Comparison of ENCODE assay signal across 23 cellular contexts in genomic region chr6:153373869-153374268, GRCh38.
"Had no signal": no experiment of that assay in that cellular context is flagged by ENCODE, and none has a peak within 500 bp of the region (broad histone marks: within the 10 kb centered on the region; RNA-seq: fewer than 3 reads in every experiment).

No MANE protein-coding gene starts in this region.

- H3K27ac ChIP-seq: KMS-11, SJCRH30 had no signal

- H3K36me3 ChIP-seq: SJCRH30 had no signal

- H3K4me2 ChIP-seq: KMS-11, SK-N-SH had no signal

- H3K27me3 Mint-ChIP-seq: activated CD4-positive, alpha-beta memory T cell treated with anti-CD3 and anti-CD28 coated beads for 36 hours; activated CD4-positive, alpha-beta T cell treated with anti-CD3 and anti-CD28 coated beads, Interleukin-2, amount 10 ng/mL, durations not matched to agents 7 days and 5 days; activated naive CD8-positive, alpha-beta T cell treated with anti-CD3 and anti-CD28 coated beads, Interleukin-2, amount 10 ng/mL, durations not matched to agents 7 days and 5 days; central memory CD8-positive, alpha-beta T cell had no signal

- H3K4me3 Mint-ChIP-seq: activated CD4-positive, alpha-beta memory T cell treated with anti-CD3 and anti-CD28 coated beads for 36 hours; activated CD4-positive, alpha-beta T cell treated with anti-CD3 and anti-CD28 coated beads, Interleukin-2, amount 10 ng/mL, durations not matched to agents 7 days and 5 days; activated naive CD8-positive, alpha-beta T cell treated with anti-CD3 and anti-CD28 coated beads, Interleukin-2, amount 10 ng/mL, durations not matched to agents 7 days and 5 days; central memory CD8-positive, alpha-beta T cell had no signal

- H3K4me3 ChIP-seq: SJCRH30 had no signal

- DNase-seq: activated CD4-positive, alpha-beta memory T cell treated with anti-CD3 and anti-CD28 coated beads for 36 hours; activated CD4-positive, alpha-beta T cell treated with anti-CD3 and anti-CD28 coated beads, Interleukin-2, amount 10 ng/mL, durations not matched to agents 7 days and 5 days; activated CD4-positive, CD25-positive, alpha-beta regulatory T cell treated with anti-CD3 and anti-CD28 coated beads, Interleukin-2, amount 50 U/mL, for 72 hours; activated CD8-positive, alpha-beta memory T cell treated with anti-CD3 and anti-CD28 coated beads for 24 hours; activated naive CD4-positive, alpha-beta T cell treated with anti-CD3 and anti-CD28 coated beads, Interleukin-2, amount 50 U/mL, for 16 hours; activated naive CD8-positive, alpha-beta T cell treated with anti-CD3 and anti-CD28 coated beads, Interleukin-2, amount 10 ng/mL, durations not matched to agents 7 days and 5 days; activated T-cell treated with anti-CD3 and anti-CD28 coated beads, Interleukin-2, amount 50 U/mL, for 48 hours; aorta; NCI-H1092; NCI-H1417; NCI-H1930; NCI-H2171; NCI-H2227 treated with DMSO at 0.1 percent for 48 hours; NCI-H446 treated with DMSO at 0.1 percent for 48 hours; NCI-H524 treated with DMSO at 0.1 percent for 48 hours; NCI-H774; RPMI8226; SJCRH30; SK-N-SH had no signal

- H3K9me2 ChIP-seq: SK-N-SH had no signal

- H3K9ac ChIP-seq: KMS-11, SK-N-SH had no signal

- H3K9me3 ChIP-seq: SJCRH30, SK-N-SH had no signal

- H3K27me3 ChIP-seq: SJCRH30 had no signal

- H3K9me3 Mint-ChIP-seq: activated CD4-positive, alpha-beta memory T cell treated with anti-CD3 and anti-CD28 coated beads for 36 hours; activated CD4-positive, alpha-beta T cell treated with anti-CD3 and anti-CD28 coated beads, Interleukin-2, amount 10 ng/mL, durations not matched to agents 7 days and 5 days; activated naive CD8-positive, alpha-beta T cell treated with anti-CD3 and anti-CD28 coated beads, Interleukin-2, amount 10 ng/mL, durations not matched to agents 7 days and 5 days; central memory CD8-positive, alpha-beta T cell had no signal

- H3K4me1 Mint-ChIP-seq: activated CD4-positive, alpha-beta T cell treated with anti-CD3 and anti-CD28 coated beads, Interleukin-2, amount 10 ng/mL, durations not matched to agents 7 days and 5 days; activated naive CD8-positive, alpha-beta T cell treated with anti-CD3 and anti-CD28 coated beads, Interleukin-2, amount 10 ng/mL, durations not matched to agents 7 days and 5 days; central memory CD8-positive, alpha-beta T cell had no signal

- ATAC-seq: Panc1, Right ventricle myocardium inferior had no signal

- H3K4me1 ChIP-seq: SJCRH30 had no signal

- H3K36me3 Mint-ChIP-seq: activated CD4-positive, alpha-beta memory T cell treated with anti-CD3 and anti-CD28 coated beads for 36 hours; activated naive CD8-positive, alpha-beta T cell treated with anti-CD3 and anti-CD28 coated beads, Interleukin-2, amount 10 ng/mL, durations not matched to agents 7 days and 5 days had no signal

- H3K27ac Mint-ChIP-seq: activated CD4-positive, alpha-beta memory T cell treated with anti-CD3 and anti-CD28 coated beads for 36 hours; activated CD4-positive, alpha-beta T cell treated with anti-CD3 and anti-CD28 coated beads, Interleukin-2, amount 10 ng/mL, durations not matched to agents 7 days and 5 days; activated naive CD8-positive, alpha-beta T cell treated with anti-CD3 and anti-CD28 coated beads, Interleukin-2, amount 10 ng/mL, durations not matched to agents 7 days and 5 days had no signal
